9 cellular contexts compared by ENCODE assay signal in genomic region chr2:68320118-68320641, GRCh38. TPM values are rescaled to one million over a fixed set of nuclear protein-coding genes. Genes with fewer than 3 reads are reported as not detected.
DNase-seq lines count a peak whose midpoint lies in the region; ATAC-seq and TF ChIP-seq lines count a peak whose summit lies in the region.
"Had no signal": no experiment of that assay in that cellular context is flagged by ENCODE, and none has a peak within 500 bp of the region (broad histone marks: within the 10 kb centered on the region; RNA-seq: fewer than 3 reads in every experiment).

No MANE protein-coding gene starts in this region.

- no peak overlapping the region for H3K27ac ChIP-seq in RWPE2 (ENCODE audit: poor library complexity, severe bottlenecking)

- no peaks in the 10 kb centered on the region for H3K9me3 ChIP-seq in RWPE2 (ENCODE audit: severe bottlenecking)
- H3K9me3 ChIP-seq: mucosa of descending colon had no signal

- peak overlapping the region; percentile 47 for H3K4me3 ChIP-seq in RWPE2 (ENCODE audit: severe bottlenecking)

- TF ChIP-seq CTCF in RWPE2 (IDR thresholded peaks at IDR 0.05; ENCODE audit: poor library complexity, severe bottlenecking) (no peak), neural crest cell (conservative IDR thresholded peaks at IDR 0.05) (no peak)

- peaks cover 24% of the 10 kb centered on the region for H3K4me1 Mint-ChIP-seq in neural crest cell

- H3K27me3 ChIP-seq in RWPE2 (ENCODE audit: insufficient read depth, poor library complexity, severe bottlenecking), result no peaks in the 10 kb centered on the region

- peaks cover 11% of the 10 kb centered on the region for H3K36me3 Mint-ChIP-seq in neural crest cell (ENCODE audit: low read depth)

- no peaks in the 10 kb centered on the region for H3K9me3 Mint-ChIP-seq in neural crest cell

- peaks cover 6% of the 10 kb centered on the region for H3K4me1 ChIP-seq in RWPE2 (ENCODE audit: insufficient read depth, poor library complexity, severe bottlenecking)

- peak overlapping the region; percentile 89 for H3K4me3 Mint-ChIP-seq in neural crest cell

- TF ChIP-seq POLR2A in erythroblast (IDR thresholded peaks at IDR 0.05; ENCODE audit: low read length), result peak; percentile 84

- peaks cover 40% of the 10 kb centered on the region for H3K27me3 Mint-ChIP-seq in neural crest cell (ENCODE audit: low read depth)

- no peaks in the 10 kb centered on the region for H3K36me3 ChIP-seq in RWPE2 (ENCODE audit: low read depth)

- ATAC-seq in RWPE2 (ENCODE audit: low read depth), result peak; percentile 67
- no peak for ATAC-seq in HG02798 (IDR thresholded peaks at IDR 0.05; ENCODE audit: poor library complexity, unreplicated experiment)
- ATAC-seq in stimulated activated naive CD8-positive, alpha-beta T cell treated with anti-CD3 and anti-CD28 coated beads, Interleukin-15, Interleukin-2, amounts not matched to agents 100 U/mL and 50 U/mL, for 24 hours, result no peak

- H3K27ac Mint-ChIP-seq in neural crest cell (ENCODE audit: unreplicated experiment), result peak overlapping the region; percentile 79

- DNase-seq in AG20443 (ENCODE audit: low spot score), result peak; percentile 17
- DNase-seq in HS-5 (ENCODE audit: low read depth), result peak; percentile 80
- no peak for DNase-seq in RWPE2 (ENCODE audit: low spot score)
- DNase-seq in erythroblast (lab: John Stamatoyannopoulos, UW), result peak; percentile 96
- DNase-seq in neural crest cell (ENCODE audit: low read depth, low spot score), result peak; percentile 8
- no peak for DNase-seq in LoVo (ENCODE audit: low spot score)
- DNase-seq in stimulated activated naive CD8-positive, alpha-beta T cell treated with anti-CD3 and anti-CD28 coated beads, Interleukin-15, Interleukin-2, amounts not matched to agents 100 U/mL and 50 U/mL, for 24 hours, result no peak

RNA-seq across cellular contexts. Expression of gene CNRIP1, which starts 0.4 kb away (rescaled TPM):
- 36.6 and 37.3 TPM in 2 replicates for total RNA-seq in neural crest cell

RNA-seq across cellular contexts. Expression of gene PLEK, which starts 44.9 kb away (rescaled TPM):
- total RNA-seq in neural crest cell, result not detected in 2 replicates

Comparison
In these comparisons a context has a peak if more than half of its experiments do, and no peak if none do; other contexts are left out.
1. DNase-seq: peak in AG20443 (single experiment), HS-5 (single experiment), erythroblast (2 of 2) and neural crest cell (single experiment); none in RWPE2 (single experiment), LoVo (single experiment) and stimulated activated naive CD8-positive, alpha-beta T cell treated with anti-CD3 and anti-CD28 coated beads, Interleukin-15, Interleukin-2, amounts not matched to agents 100 U/mL and 50 U/mL, for 24 hours (single experiment).